Comparison of ENCODE assay signal across 8 cellular contexts in genomic region chr19:11374449-11375142, GRCh38. TPM values are rescaled to one million over a fixed set of nuclear protein-coding genes. Genes with fewer than 3 reads are reported as not detected.
DNase-seq lines count a peak whose midpoint lies in the region; ATAC-seq, FAIRE-seq and TF ChIP-seq lines count a peak whose summit lies in the region.

Gene SWSAP1 (plus strand): TSS chr19:11374666. CDS start chr19:11374681, 15 bp downstream.

- H3F3A ChIP-seq in GM23338 (replicated peaks; ENCODE audit: low read depth), result peaks cover 6% of the 10 kb centered on the region; the same call in 1 of the 2 replicates

- peak within 1 kb of the TSS; percentile 55 for H3K4me3 ChIP-seq in GM23338
- peak within 1 kb of the TSS; percentile 92 for H3K4me3 ChIP-seq in naive thymus-derived CD4-positive, alpha-beta T cell (ENCODE audit: low read length)

- no peak within 1 kb of the TSS for H2AFZ ChIP-seq in GM23338

- H3K4me3 Mint-ChIP-seq in GM23338, result no peak within 1 kb of the TSS
- H3K4me3 Mint-ChIP-seq in naive thymus-derived CD4-positive, alpha-beta T cell, result peak within 1 kb of the TSS in 3 of 10 donors; percentile 31 to 56 (median 45)
- H3K4me3 Mint-ChIP-seq in stimulated activated memory B cell treated with anti-CD40 and anti-IgM and Interleukin-4, amounts not matched to agents 10 μg/mL and 1 μg/mL and 100 μg/mL, for 72 hours, result peak within 1 kb of the TSS; percentile 52

- peaks cover 15% of the 10 kb centered on the region for H3K36me3 Mint-ChIP-seq in GM23338 (ENCODE audit: low read depth)
- H3K36me3 Mint-ChIP-seq in naive thymus-derived CD4-positive, alpha-beta T cell, result peaks cover 11 to 23% (median 16%) of the 10 kb centered on the region in 5 donors
- peaks cover 19% of the 10 kb centered on the region for H3K36me3 Mint-ChIP-seq in stimulated activated memory B cell treated with anti-CD40 and anti-IgM and Interleukin-4, amounts not matched to agents 10 μg/mL and 1 μg/mL and 100 μg/mL, for 72 hours

- H3K27ac Mint-ChIP-seq in GM23338, result no peak within 1 kb of the TSS
- peak within 1 kb of the TSS in 1 of 9 donors; percentile 22 for H3K27ac Mint-ChIP-seq in naive thymus-derived CD4-positive, alpha-beta T cell
- no peak within 1 kb of the TSS for H3K27ac Mint-ChIP-seq in stimulated activated memory B cell treated with anti-CD40 and anti-IgM and Interleukin-4, amounts not matched to agents 10 μg/mL and 1 μg/mL and 100 μg/mL, for 72 hours

- POLR2A ChIA-PET in naive thymus-derived CD4-positive, alpha-beta T cell (lab: Charles Lee), result interaction anchor here (0.5 to 3.6 kb wide), 25 partner anchors 8 to 1540 kb away, joined by 3 to 36 read pairs (median 4); partner anchors contain the start of genes CCDC159, ECSIT, ELOF1 and EPOR

- H3K4me1 Mint-ChIP-seq in GM23338, result peaks cover 15% of the 10 kb centered on the region
- H3K4me1 Mint-ChIP-seq in naive thymus-derived CD4-positive, alpha-beta T cell, result peaks cover 12 to 40% (median 29%) of the 10 kb centered on the region in 7 donors
- H3K4me1 Mint-ChIP-seq in stimulated activated memory B cell treated with anti-CD40 and anti-IgM and Interleukin-4, amounts not matched to agents 10 μg/mL and 1 μg/mL and 100 μg/mL, for 72 hours, result peaks cover 17% of the 10 kb centered on the region

- peak within 1 kb of the TSS; percentile 77 for H3K27ac ChIP-seq in GM23338 (ENCODE audit: low read depth)
- peak within 1 kb of the TSS; percentile 92 for H3K27ac ChIP-seq in naive thymus-derived CD4-positive, alpha-beta T cell (ENCODE audit: low read depth, low read length)

- CTCF ChIA-PET in naive thymus-derived CD4-positive, alpha-beta T cell (lab: Charles Lee), result interaction anchor here (0.6 to 2.3 kb wide), 8 partner anchors 9 to 847 kb away, joined by 3 to 13 read pairs (median 4); partner anchors contain the start of genes CCDC159, RAB3D and TMEM205

- H3K4me2 ChIP-seq in GM23338, result peak within 1 kb of the TSS; percentile 77

- no peaks in the 10 kb centered on the region for H3K36me3 ChIP-seq in GM23338 (ENCODE audit: insufficient read depth)
- peaks cover 0 to 8% (median 0%) of the 10 kb centered on the region in 3 experiments for H3K36me3 ChIP-seq in naive thymus-derived CD4-positive, alpha-beta T cell (ENCODE audit: control insufficient read depth in 2 of 3, insufficient read depth in 3 of 3, low read length in 3 of 3)

- no peak for TF ChIP-seq CTCF in GM23338 (conservative IDR thresholded peaks at IDR 0.05; ENCODE audit: low read depth in 2 of 2)

- H3K9me2 ChIP-seq in GM23338 (ENCODE audit: insufficient read depth), result no peaks in the 10 kb centered on the region

- FAIRE-seq in RCC 7860 (lab: Jason Lieb, UNC), result peak; percentile 95

- intact Hi-C loops in naive thymus-derived CD4-positive, alpha-beta T cell (cut with micrococcal nuclease), result loop anchor here (1.0 to 5.0 kb wide), 9 partner anchors 9 to 1418 kb away; partner anchors contain the start of genes CCDC159 (in 2 of the 2), ODAD3 (in 2 of the 2), PLPPR2 (in 2 of the 2) and PRKCSH (in 2 of the 2)

- H3K9me3 Mint-ChIP-seq in GM23338, result no peaks in the 10 kb centered on the region
- peaks cover 0 to 2% (median 0%) of the 10 kb centered on the region in 11 donors for H3K9me3 Mint-ChIP-seq in naive thymus-derived CD4-positive, alpha-beta T cell
- H3K9me3 Mint-ChIP-seq in stimulated activated memory B cell treated with anti-CD40 and anti-IgM and Interleukin-4, amounts not matched to agents 10 μg/mL and 1 μg/mL and 100 μg/mL, for 72 hours, result no peaks in the 10 kb centered on the region

- H3K27me3 ChIP-seq in GM23338 (ENCODE audit: insufficient read depth), result no peaks in the 10 kb centered on the region
- no peaks in the 10 kb centered on the region for H3K27me3 ChIP-seq in naive thymus-derived CD4-positive, alpha-beta T cell (ENCODE audit: control insufficient read depth in 2 of 2, insufficient read depth in 2 of 2, low read length in 2 of 2)

- H3K4me1 ChIP-seq in GM23338 (ENCODE audit: insufficient read depth), result peaks cover 10% of the 10 kb centered on the region
- H3K4me1 ChIP-seq in naive thymus-derived CD4-positive, alpha-beta T cell (ENCODE audit: control insufficient read depth in 2 of 2, insufficient read depth in 2 of 2, low read length in 2 of 2), result peaks cover 21 to 30% of the 10 kb centered on the region in 2 donors

- peaks cover 10% of the 10 kb centered on the region for H3K27me3 Mint-ChIP-seq in GM23338 (ENCODE audit: insufficient read depth, low read depth, poor library complexity)
- no peaks in the 10 kb centered on the region for H3K27me3 Mint-ChIP-seq in naive thymus-derived CD4-positive, alpha-beta T cell
- no peaks in the 10 kb centered on the region for H3K27me3 Mint-ChIP-seq in stimulated activated memory B cell treated with anti-CD40 and anti-IgM and Interleukin-4, amounts not matched to agents 10 μg/mL and 1 μg/mL and 100 μg/mL, for 72 hours

- peaks cover 10% of the 10 kb centered on the region; the same call in 1 of the 2 replicates for H3K79me2 ChIP-seq in GM23338 (replicated peaks; ENCODE audit: insufficient read depth)

- no peaks in the 10 kb centered on the region for H3K9me3 ChIP-seq in naive thymus-derived CD4-positive, alpha-beta T cell (ENCODE audit: control insufficient read depth in 2 of 3, low read length in 3 of 3)

- DNase-seq in Daoy (ENCODE audit: low read depth) (peak; percentile 100), GM23338 (ENCODE audit: low spot score) (peak; percentile 100), Kasumi-1 (lab: John Stamatoyannopoulos, UW) (peak; percentile 100), RCC 7860 (ENCODE audit: low spot score) (peak; percentile 99), fibroblast of peridontal ligament (ENCODE audit: extremely low read depth) (peak; percentile 99)
- peak; percentile 92 to 93 for DNase-seq in activated T-helper 1 cell treated with anti-CD3 and anti-CD28 coated beads, Interleukin-2, amount 50 U/mL, for 16 hours (ENCODE audit: low read depth in 1 of 2, low spot score in 1 of 2)
- peak; percentile 87 to 99 (median 99) for DNase-seq in naive thymus-derived CD4-positive, alpha-beta T cell

- peak; percentile 93 for ATAC-seq in GM23338
- ATAC-seq in naive thymus-derived CD4-positive, alpha-beta T cell, result peak; percentile 94
- peak; percentile 98 for ATAC-seq in stimulated activated memory B cell treated with anti-CD40 and anti-IgM and Interleukin-4, amounts not matched to agents 10 μg/mL and 1 μg/mL and 100 μg/mL, for 72 hours

- no peaks in the 10 kb centered on the region; the same call in 1 of the 2 replicates for H4K20me1 ChIP-seq in GM23338 (replicated peaks; ENCODE audit: insufficient read depth)

TF ChIP-seq in GM23338, 12 proteins besides CTCF, POLR2A, EP300 and RAD21:
- peak; percentile 69 for TF ChIP-seq CREB1 (CRISPR knock-in tag; IDR thresholded peaks at IDR 0.05; ENCODE audit: low read depth)
- peak; percentile 94 for TF ChIP-seq POLR2AphosphoS5 (IDR thresholded peaks at IDR 0.05; ENCODE audit: low read depth)
- peak; percentile 61; the same call in 1 of the 2 replicates for TF ChIP-seq ETS1 (IDR thresholded peaks at IDR 0.05)
- no peak for TF ChIP-seq ZNF114 (CRISPR knock-in tag; IDR thresholded peaks at IDR 0.05)

RNA-seq across cellular contexts. Expression of gene SWSAP1, which starts in this region (rescaled TPM):
- 0.57 and 1.4 TPM in 2 replicates for total RNA-seq in Daoy (2014; rRNA removed; shearing (Covaris generic))
- total RNA-seq in GM23338 (2014; rRNA removed; shearing (Covaris generic)), result 2.1 and 4.1 TPM in 2 replicates
- 6.1 and 6.6 TPM in 2 replicates for polyA plus RNA-seq in GM23338 (2016; fragmentation: Nextera tagmentation; extraction: Ambion mirVana)
- total RNA-seq in naive thymus-derived CD4-positive, alpha-beta T cell, result 1 to 10 TPM; 3.4 to 4.2 (median 4.0) TPM
- 1 to 10 TPM; 5.9 to 7.3 TPM for polyA plus RNA-seq in naive thymus-derived CD4-positive, alpha-beta T cell

Comparison
In these comparisons a context has a peak if more than half of its experiments do, and no peak if none do; other contexts are left out.
1. Peak in every context shown above with its lines: DNase-seq, ATAC-seq, H3K4me3 ChIP-seq and H3K27ac ChIP-seq.